In genomic region chr10:109996225-109996624, GRCh38 we compare ENCODE assay signal across 9 cellular contexts. TPM values are rescaled to one million over a fixed set of nuclear protein-coding genes. Genes with fewer than 3 reads are reported as not detected.
A peak's percentile ranks its signal among the peaks of the same experiment; 100 is the strongest.
DNase-seq lines count a peak whose midpoint lies in the region; ATAC-seq and TF ChIP-seq lines count a peak whose summit lies in the region.
"Had no signal": no experiment of that assay in that cellular context is flagged by ENCODE, and none has a peak within 500 bp of the region (broad histone marks: within the 10 kb centered on the region; RNA-seq: fewer than 3 reads in every experiment).

No MANE protein-coding gene starts in this region.

- H3K9me3 ChIP-seq in smooth muscle cell (replicated peaks; ENCODE audit: low read depth) (no peaks in the 10 kb centered on the region), MM.1S (replicated peaks; ENCODE audit: insufficient read depth, low read length) (no peaks in the 10 kb centered on the region)

- intact Hi-C loops in activated B cell treated with CpG ODN at 0.5 μM for 24 hours (cut with micrococcal nuclease) = loop anchor here (1.0 to 2.0 kb wide), 2 partner anchors 11 to 17 kb away; partner anchors contain the start of gene ADD3

- H3K27ac Mint-ChIP-seq in activated B cell treated with CpG ODN at 0.5 μM for 24 hours (peak overlapping the region; percentile 63), endothelial cell (ENCODE audit: unreplicated experiment) (no peak overlapping the region)

- POLR2A ChIA-PET in activated B cell treated with CpG ODN at 0.5 μM for 24 hours (lab: Charles Lee) = interaction anchor here (1.2 to 1.3 kb wide), 2 partner anchors 12 to 14 kb away, joined by 5 to 16 read pairs; partner anchors contain the start of gene ADD3

- H3K27me3 ChIP-seq in smooth muscle cell (ENCODE audit: low read depth) = no peaks in the 10 kb centered on the region
- H3K27me3 ChIP-seq in MM.1S (replicated peaks; ENCODE audit: insufficient read depth, low read length) = no peaks in the 10 kb centered on the region

- CTCF ChIA-PET in activated B cell treated with CpG ODN at 0.5 μM for 24 hours (lab: Charles Lee) = interaction anchor here (1.2 kb wide), 1 partner anchor 11 kb away, joined by 5 read pairs; the partner anchor contains the start of gene ADD3

- H4K20me1 ChIP-seq in smooth muscle cell (ENCODE audit: low read depth) (no peaks in the 10 kb centered on the region), MM.1S (ENCODE audit: insufficient read depth, low read length) (no peaks in the 10 kb centered on the region)

- H3K27me3 Mint-ChIP-seq in activated B cell treated with CpG ODN at 0.5 μM for 24 hours = no peaks in the 10 kb centered on the region
- H3K27me3 Mint-ChIP-seq in endothelial cell (ENCODE audit: unreplicated experiment) = peaks cover 2% of the 10 kb centered on the region

- H3K36me3 Mint-ChIP-seq in activated B cell treated with CpG ODN at 0.5 μM for 24 hours (ENCODE audit: low read depth) (no peaks in the 10 kb centered on the region), endothelial cell (ENCODE audit: low read depth, unreplicated experiment) (no peaks in the 10 kb centered on the region)

- H3K4me1 Mint-ChIP-seq in activated B cell treated with CpG ODN at 0.5 μM for 24 hours (peaks cover 47% of the 10 kb centered on the region), endothelial cell (ENCODE audit: unreplicated experiment) (peaks cover 14% of the 10 kb centered on the region)

- TF ChIP-seq CTCF in activated B cell treated with CpG ODN at 0.5 μM for 24 hours (IDR thresholded peaks at IDR 0.05) (no peak), smooth muscle cell (IDR thresholded peaks at IDR 0.05; ENCODE audit: borderline replicate concordance, insufficient read depth, poor library complexity, severe bottlenecking) (no peak), MM.1S (IDR thresholded peaks at IDR 0.05; ENCODE audit: low read length) (no peak), endothelial cell (IDR thresholded peaks at IDR 0.05; ENCODE audit: unreplicated experiment) (no peak)

- peak overlapping the region; percentile 59 for H3K4me3 Mint-ChIP-seq in activated B cell treated with CpG ODN at 0.5 μM for 24 hours
- no peak overlapping the region for H3K4me3 Mint-ChIP-seq in endothelial cell (ENCODE audit: unreplicated experiment)

- H3K9me3 Mint-ChIP-seq in activated B cell treated with CpG ODN at 0.5 μM for 24 hours = no peaks in the 10 kb centered on the region
- no peaks in the 10 kb centered on the region for H3K9me3 Mint-ChIP-seq in endothelial cell (ENCODE audit: unreplicated experiment)

- H3F3A ChIP-seq in smooth muscle cell (ENCODE audit: low read depth) = peaks cover 16% of the 10 kb centered on the region
- no peaks in the 10 kb centered on the region for H3F3A ChIP-seq in MM.1S (ENCODE audit: insufficient read depth, low read length)

- WGBS in smooth muscle cell (ENCODE audit: low lambda C conversion rate) = 52% methylated on average over 2 of the region's 2 CpGs

- H3K9ac ChIP-seq in smooth muscle cell (ENCODE audit: low read depth) (no peak overlapping the region), MM.1S (ENCODE audit: low read length) (no peak overlapping the region)

- H3K4me1 ChIP-seq in smooth muscle cell (ENCODE audit: low read depth) (peaks cover 3% of the 10 kb centered on the region), MM.1S (ENCODE audit: low read length) (no peaks in the 10 kb centered on the region)

- H3K36me3 ChIP-seq in smooth muscle cell (ENCODE audit: low read depth) (no peaks in the 10 kb centered on the region), MM.1S (replicated peaks; ENCODE audit: insufficient read depth, low read length) (no peaks in the 10 kb centered on the region)

- H3K9me2 ChIP-seq in MM.1S (replicated peaks; ENCODE audit: insufficient read depth, low read length) = no peaks in the 10 kb centered on the region

- ATAC-seq in GM19395 (IDR thresholded peaks at IDR 0.05; ENCODE audit: unreplicated experiment) (peak; percentile 86), HG03135 (IDR thresholded peaks at IDR 0.05; ENCODE audit: unreplicated experiment) (peak; percentile 89), activated B cell treated with CpG ODN at 0.5 μM for 24 hours (ENCODE audit: low read depth) (peak; percentile 72)
- ATAC-seq: HCT116 had no signal

- H3K4me3 ChIP-seq in smooth muscle cell = peak overlapping the region; percentile 29
- no peak overlapping the region for H3K4me3 ChIP-seq in MM.1S (ENCODE audit: low read length)

- H2AFZ ChIP-seq in smooth muscle cell (ENCODE audit: low read depth) (no peak overlapping the region), MM.1S (ENCODE audit: low read length) (no peak overlapping the region)

- H3K79me2 ChIP-seq in smooth muscle cell (ENCODE audit: low read depth) (no peaks in the 10 kb centered on the region), MM.1S (ENCODE audit: low read length) (no peaks in the 10 kb centered on the region)

- H3K4me2 ChIP-seq in smooth muscle cell (no peak overlapping the region), MM.1S (ENCODE audit: low read depth, low read length) (no peak overlapping the region)

- H3K27ac ChIP-seq in smooth muscle cell (ENCODE audit: low read depth) = no peak overlapping the region
- no peak overlapping the region for H3K27ac ChIP-seq in MM.1S (ENCODE audit: low read length)

- DNase-seq in activated B cell treated with CpG ODN at 0.5 μM for 24 hours = no peak
- no peak for DNase-seq in smooth muscle cell (lab: John Stamatoyannopoulos, UW; ENCODE audit: unreplicated experiment)
- no peak for DNase-seq in MM.1S
- no peak for DNase-seq in endothelial cell (ENCODE audit: low spot score)
- no peak for DNase-seq in dermis blood vessel endothelial cell
- no peak for DNase-seq in NCI-H510A treated with DMSO at 0.1 percent for 48 hours (lab: John Stamatoyannopoulos, UW)

RNA-seq across cellular contexts. Expression of gene ADD3, which starts 11.6 kb away (rescaled TPM):
- total RNA-seq in activated B cell treated with CpG ODN at 0.5 μM for 24 hours = 85.8 and 95.3 TPM in 2 replicates
- 154 and 155 TPM in 2 replicates for total RNA-seq in smooth muscle cell
- 66.3 and 75.0 TPM in 2 replicates for polyA plus RNA-seq in smooth muscle cell
- total RNA-seq in endothelial cell (ENCODE audit: unreplicated experiment) = 125 TPM
- total RNA-seq in dermis blood vessel endothelial cell = 401 and 433 TPM in 2 replicates
